In genomic region chr3:129673897-129674797, GRCh38 we compare ENCODE assay signal across 13 cellular contexts.
A peak's percentile ranks its signal among the peaks of the same experiment; 100 is the strongest.
DNase-seq lines count a peak whose midpoint lies in the region; ATAC-seq, FAIRE-seq and TF ChIP-seq lines count a peak whose summit lies in the region.
"Had no signal": no experiment of that assay in that cellular context is flagged by ENCODE, and none has a peak within 500 bp of the region (broad histone marks: within the 10 kb centered on the region; RNA-seq: fewer than 3 reads in every experiment).

No MANE protein-coding gene starts in this region.

- 44% methylated on average over 5 of the region's 5 CpGs for WGBS in A549 (ENCODE audit: missing lambda C conversion rate)

- FAIRE-seq in A549 (lab: Jason Lieb, UNC) = no peak
- FAIRE-seq: endometrium had no signal

- H3K36me3 Mint-ChIP-seq in dendritic cell treated with granulocyte-macrophage colony-stimulating factor and Interleukin-4, amounts not matched to agents 40 ng/mL and 50 ng/mL, for 4 days (ENCODE audit: low read depth) = peaks cover 14% of the 10 kb centered on the region
- H3K36me3 Mint-ChIP-seq in stimulated activated effector memory CD8-positive, alpha-beta T cell treated with anti-CD3 and anti-CD28 coated beads, Interleukin-12 subunit alpha, Interleukin-12 subunit beta, amount 100 ng/mL, for 72 hours = peaks cover 6% of the 10 kb centered on the region

- peak overlapping the region; percentile 67 for H3K4me2 ChIP-seq in A549

- H3K4me1 Mint-ChIP-seq in dendritic cell treated with granulocyte-macrophage colony-stimulating factor and Interleukin-4, amounts not matched to agents 40 ng/mL and 50 ng/mL, for 4 days (ENCODE audit: low read depth) = peaks cover 7% of the 10 kb centered on the region
- H3K4me1 Mint-ChIP-seq in stimulated activated effector memory CD8-positive, alpha-beta T cell treated with anti-CD3 and anti-CD28 coated beads, Interleukin-12 subunit alpha, Interleukin-12 subunit beta, amount 100 ng/mL, for 72 hours = peaks cover 6% of the 10 kb centered on the region
- H3K4me1 Mint-ChIP-seq: activated naive CD4-positive, alpha-beta T cell treated with anti-CD3 and anti-CD28 coated beads, Interleukin-2, amount 10 ng/mL, durations not matched to agents 7 days and 5 days had no signal

- peaks cover 39% of the 10 kb centered on the region for H3K4me1 ChIP-seq in A549
- no peaks in the 10 kb centered on the region for H3K4me1 ChIP-seq in HEK293 (ENCODE audit: control insufficient read depth, insufficient read depth, low read length)
- H3K4me1 ChIP-seq in mucosa of stomach (ENCODE audit: control insufficient read depth, insufficient read depth, low read length) = peaks cover 22% of the 10 kb centered on the region

- H3K4me3 ChIP-seq in A549 (no peak overlapping the region), HEK293 (ENCODE audit: low read depth, low read length) (no peak overlapping the region), mucosa of stomach (ENCODE audit: low read length) (no peak overlapping the region)

- no peak for TF ChIP-seq POLR2A in A549 (IDR thresholded peaks at IDR 0.05; ENCODE audit: low read length)

- no peak for TF ChIP-seq EP300 in A549 (IDR thresholded peaks at IDR 0.05)

- DNase-seq in A549 (ENCODE audit: low read depth in 1 of 2, low spot score in 1 of 2) (no peak), iPS-NIHi7 (ENCODE audit: extremely low spot score) (no peak), SW480 (ENCODE audit: low spot score) (no peak)
- no peak for DNase-seq in stimulated activated CD4-positive, alpha-beta T cell treated with anti-CD3 and anti-CD28 coated beads, Interleukin-4, amount 100 ng/mL, for 4 hours
- DNase-seq in stimulated activated effector memory CD8-positive, alpha-beta T cell treated with anti-CD3 and anti-CD28 coated beads, Interleukin-12 subunit alpha, Interleukin-12 subunit beta, amount 100 ng/mL, for 72 hours (ENCODE audit: low spot score in 2 of 2) = no peak
- DNase-seq: activated naive CD4-positive, alpha-beta T cell treated with anti-CD3 and anti-CD28 coated beads, Interleukin-2, amount 10 ng/mL, durations not matched to agents 7 days and 5 days; NCI-H1048; stimulated activated CD4-positive, alpha-beta T cell treated with anti-CD3 and anti-CD28 coated beads, Interleukin-2, amount 100 ng/mL, for 48 hours; WERI-Rb-1 had no signal

- CTCF ChIA-PET in A549 (lab: Yijun Ruan, JAX) (interaction anchor here (0.6 to 1.2 kb wide), 5 partner anchors 8 to 155 kb away, joined by 3 to 5 read pairs (median 3); no protein-coding TSS in a partner anchor), HEK293 (lab: Yijun Ruan, JAX) (no interaction called here)

- TF ChIP-seq CTCF in A549 (IDR thresholded peaks at IDR 0.05) (no peak), HEK293 (tag by site-specific recombination; IDR thresholded peaks at IDR 0.05) (no peak)

- no peaks in the 10 kb centered on the region for H3K9me3 Mint-ChIP-seq in dendritic cell treated with granulocyte-macrophage colony-stimulating factor and Interleukin-4, amounts not matched to agents 40 ng/mL and 50 ng/mL, for 4 days
- H3K9me3 Mint-ChIP-seq in stimulated activated effector memory CD8-positive, alpha-beta T cell treated with anti-CD3 and anti-CD28 coated beads, Interleukin-12 subunit alpha, Interleukin-12 subunit beta, amount 100 ng/mL, for 72 hours = no peaks in the 10 kb centered on the region
- H3K9me3 Mint-ChIP-seq: activated naive CD4-positive, alpha-beta T cell treated with anti-CD3 and anti-CD28 coated beads, Interleukin-2, amount 10 ng/mL, durations not matched to agents 7 days and 5 days had no signal

- H3K4me3 Mint-ChIP-seq in dendritic cell treated with granulocyte-macrophage colony-stimulating factor and Interleukin-4, amounts not matched to agents 40 ng/mL and 50 ng/mL, for 4 days = peak overlapping the region; percentile 27
- no peak overlapping the region for H3K4me3 Mint-ChIP-seq in stimulated activated effector memory CD8-positive, alpha-beta T cell treated with anti-CD3 and anti-CD28 coated beads, Interleukin-12 subunit alpha, Interleukin-12 subunit beta, amount 100 ng/mL, for 72 hours
- H3K4me3 Mint-ChIP-seq: activated naive CD4-positive, alpha-beta T cell treated with anti-CD3 and anti-CD28 coated beads, Interleukin-2, amount 10 ng/mL, durations not matched to agents 7 days and 5 days had no signal

- POLR2A ChIA-PET in A549 (lab: Yijun Ruan, JAX) = no interaction called here
- POLR2A ChIA-PET in HEK293 (lab: Yijun Ruan, JAX) = interaction anchor here (0.8 to 1.1 kb wide), 2 partner anchors 9 to 21 kb away, joined by 3 read pairs; no protein-coding TSS in a partner anchor

- H3K36me3 ChIP-seq in HEK293 (ENCODE audit: control insufficient read depth in 2 of 2, insufficient read depth in 1 of 2, low read length in 2 of 2) = peaks cover 0 to 17% of the 10 kb centered on the region in 2 experiments; a peak in 1 of 3 replicates
- H3K36me3 ChIP-seq in mucosa of stomach (ENCODE audit: control insufficient read depth, insufficient read depth, low read length) = no peaks in the 10 kb centered on the region

- peak overlapping the region; percentile 14 for H3K9ac ChIP-seq in mucosa of stomach (ENCODE audit: low read length)

- no peaks in the 10 kb centered on the region for H3K27me3 Mint-ChIP-seq in dendritic cell treated with granulocyte-macrophage colony-stimulating factor and Interleukin-4, amounts not matched to agents 40 ng/mL and 50 ng/mL, for 4 days
- H3K27me3 Mint-ChIP-seq: activated naive CD4-positive, alpha-beta T cell treated with anti-CD3 and anti-CD28 coated beads, Interleukin-2, amount 10 ng/mL, durations not matched to agents 7 days and 5 days had no signal

- intact Hi-C loops in dendritic cell treated with granulocyte-macrophage colony-stimulating factor and Interleukin-4, amounts not matched to agents 40 ng/mL and 50 ng/mL, for 4 days (cut with micrococcal nuclease) = no loop called here

- peak in 1 of 2 experiments; percentile 56; a peak in 3 of 6 replicates for ATAC-seq in A549
- ATAC-seq in stimulated activated effector memory CD8-positive, alpha-beta T cell treated with anti-CD3 and anti-CD28 coated beads, Interleukin-12 subunit alpha, Interleukin-12 subunit beta, amount 100 ng/mL, for 72 hours = no peak

- H3K27me3 ChIP-seq in mucosa of stomach (ENCODE audit: control insufficient read depth, insufficient read depth, low read length) = no peaks in the 10 kb centered on the region

- peak overlapping the region; percentile 38 to 61; a peak in 5 of 6 replicates for H3K27ac ChIP-seq in A549
- no peak overlapping the region for H3K27ac ChIP-seq in HEK293 (ENCODE audit: extremely low read depth, low read depth, low read length)
- H3K27ac ChIP-seq: WERI-Rb-1 had no signal

- H3K9me3 ChIP-seq in A549 (no peaks in the 10 kb centered on the region), HEK293 (ENCODE audit: control insufficient read depth, insufficient read depth, low read depth, low read length) (no peaks in the 10 kb centered on the region), mucosa of stomach (ENCODE audit: control insufficient read depth, low read length) (no peaks in the 10 kb centered on the region)

- H3K27ac Mint-ChIP-seq in dendritic cell treated with granulocyte-macrophage colony-stimulating factor and Interleukin-4, amounts not matched to agents 40 ng/mL and 50 ng/mL, for 4 days = peak overlapping the region; percentile 30
- H3K27ac Mint-ChIP-seq in stimulated activated effector memory CD8-positive, alpha-beta T cell treated with anti-CD3 and anti-CD28 coated beads, Interleukin-12 subunit alpha, Interleukin-12 subunit beta, amount 100 ng/mL, for 72 hours = no peak overlapping the region
- H3K27ac Mint-ChIP-seq: activated naive CD4-positive, alpha-beta T cell treated with anti-CD3 and anti-CD28 coated beads, Interleukin-2, amount 10 ng/mL, durations not matched to agents 7 days and 5 days had no signal

- no peak for TF ChIP-seq RAD21 in A549 (conservative IDR thresholded peaks at IDR 0.05 in 1 of 2, IDR thresholded peaks at IDR 0.05 in 1 of 2)

TF ChIP-seq in A549, 52 proteins besides CTCF, POLR2A, EP300 and RAD21 (continues in another document):
- no peak for TF ChIP-seq HMGXB4 (CRISPR knock-in tag; IDR thresholded peaks at IDR 0.05; ENCODE audit: borderline replicate concordance)
- TF ChIP-seq HOXA7 (CRISPR knock-in tag; IDR thresholded peaks at IDR 0.05) = no peak
- no peak for TF ChIP-seq GATA3 (IDR thresholded peaks at IDR 0.05; ENCODE audit: borderline replicate concordance)
- TF ChIP-seq HOXB5 (CRISPR knock-in tag; IDR thresholded peaks at IDR 0.05) = no peak

TF ChIP-seq in HEK293, 187 proteins besides CTCF, POLR2A, EP300 and RAD21:
- TF ChIP-seq ZNF366 (tag by site-specific recombination; conservative IDR thresholded peaks at IDR 0.05) = 0 out of 2 replicates have a peak, but pooled peaks have one; percentile 41
- no peak for TF ChIP-seq GLI2 (tag by site-specific recombination; IDR thresholded peaks at IDR 0.05; ENCODE audit: borderline replicate concordance, low read depth)
- TF ChIP-seq OVOL3 (tag by site-specific recombination; IDR thresholded peaks at IDR 0.05) = no peak
- no peak for TF ChIP-seq ZBTB48 (tag by site-specific recombination; IDR thresholded peaks at IDR 0.05)
- TF ChIP-seq PRDM1 (tag by site-specific recombination; IDR thresholded peaks at IDR 0.05) = peak; percentile 62
